23 cellular contexts compared by ENCODE assay signal in the genomic region with DNA sequence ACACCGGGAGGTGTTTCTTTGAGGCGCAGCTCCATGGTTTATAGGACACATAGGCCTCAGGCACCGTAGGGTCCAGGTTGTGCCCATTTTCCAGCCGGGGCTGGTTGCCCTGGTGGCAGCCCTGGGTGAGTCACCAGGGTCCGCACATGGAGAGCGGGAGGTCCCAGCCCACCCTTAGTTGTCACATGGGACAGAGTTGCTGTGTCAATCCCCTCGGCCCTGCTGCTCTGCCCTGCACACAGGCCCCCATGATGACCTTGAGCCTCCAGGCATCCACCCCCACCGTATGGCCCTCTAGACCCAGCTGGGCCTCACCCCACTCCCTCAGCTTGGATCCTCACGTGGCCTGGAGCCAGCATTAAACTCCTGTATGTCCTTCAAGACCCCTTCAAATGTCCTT. TPM values are rescaled to one million over a fixed set of nuclear protein-coding genes. Genes with fewer than 3 reads are reported as not detected.
DNase-seq lines count a peak whose midpoint lies in the region; ATAC-seq, FAIRE-seq and TF ChIP-seq lines count a peak whose summit lies in the region.
"Had no signal": no experiment of that assay in that cellular context is flagged by ENCODE, and none has a peak within 500 bp of the region (broad histone marks: within the 10 kb centered on the region; RNA-seq: fewer than 3 reads in every experiment).

No MANE protein-coding gene starts in this region.

- H3K27ac ChIP-seq in kidney (ENCODE audit: low read depth in 2 of 2, low read length in 2 of 2) (no peak overlapping the region), gastrocnemius medialis (peak overlapping the region in 3 of 4 donors; percentile 21 to 81 (median 41))
- H3K27ac ChIP-seq: colonic mucosa, lower lobe of right lung had no signal

- H3K4me1 ChIP-seq in adipocyte (ENCODE audit: control insufficient read depth, insufficient read depth, low read length) (peaks cover 55% of the 10 kb centered on the region), kidney (ENCODE audit: control insufficient read depth in 1 of 2, insufficient read depth in 1 of 2, low read depth in 1 of 2, low read length in 2 of 2) (peaks cover 0 to 6% of the 10 kb centered on the region in 2 donors), gastrocnemius medialis (peaks cover 22 to 24% of the 10 kb centered on the region in 2 donors)

- in situ Hi-C loops in gastrocnemius medialis (cut with MboI; ENCODE audit: low sequenced_read_pairs in 4 of 4): no loop called here

- no peak for TF ChIP-seq POLR2A in gastrocnemius medialis (IDR thresholded peaks at IDR 0.05)

- TF ChIP-seq CTCF in GM06990 (IDR thresholded peaks at IDR 0.05; ENCODE audit: insufficient read depth, low read length, poor library complexity, severe bottlenecking) (no peak), kidney (IDR thresholded peaks at IDR 0.05; ENCODE audit: borderline replicate concordance, extremely low read depth, insufficient read depth) (no peak), gastrocnemius medialis (IDR thresholded peaks at IDR 0.05 in 4 of 5, conservative IDR thresholded peaks at IDR 0.05 in 1 of 5) (no peak)

- no peak overlapping the region for H3K4me3 ChIP-seq in GM06990 (replicated peaks; ENCODE audit: low read depth, low read length)
- no peak overlapping the region for H3K4me3 ChIP-seq in adipocyte (ENCODE audit: low read length)
- H3K4me3 ChIP-seq in kidney (ENCODE audit: low read length in 2 of 2): no peak overlapping the region
- H3K4me3 ChIP-seq in gastrocnemius medialis: no peak overlapping the region
- H3K4me3 ChIP-seq: colonic mucosa, lower lobe of right lung, ovary, suprapubic skin had no signal

- no peak for ATAC-seq in gastrocnemius medialis
- ATAC-seq in GM19467 (IDR thresholded peaks at IDR 0.05; ENCODE audit: unreplicated experiment): no peak
- ATAC-seq: lower lobe of right lung had no signal

- FAIRE-seq in kidney (lab: Jason Lieb, UNC): no peak
- FAIRE-seq: endometrium, islet of Langerhans had no signal

- H3K36me3 ChIP-seq in GM06990 (ENCODE audit: control insufficient read depth, insufficient read depth, low read length) (peaks cover 12% of the 10 kb centered on the region), adipocyte (ENCODE audit: control insufficient read depth, insufficient read depth, low read length, severe bottlenecking) (no peaks in the 10 kb centered on the region), kidney (ENCODE audit: control insufficient read depth in 1 of 2, insufficient read depth in 2 of 2, low read length in 2 of 2) (no peaks in the 10 kb centered on the region), gastrocnemius medialis (peaks cover 0 to 25% of the 10 kb centered on the region in 2 donors)
- H3K36me3 ChIP-seq: colonic mucosa, ovary had no signal

- H3K9me3 ChIP-seq in adipocyte (ENCODE audit: control insufficient read depth, low read length) (no peaks in the 10 kb centered on the region), kidney (ENCODE audit: control insufficient read depth in 1 of 2, low read length in 2 of 2) (no peaks in the 10 kb centered on the region), gastrocnemius medialis (no peaks in the 10 kb centered on the region)
- H3K9me3 ChIP-seq: colonic mucosa, lower lobe of right lung, ovary, suprapubic skin had no signal

- peak overlapping the region; percentile 56 for H3K9ac ChIP-seq in adipocyte (ENCODE audit: low read length)
- H3K9ac ChIP-seq in kidney (ENCODE audit: low read length in 2 of 2): no peak overlapping the region

- peak; percentile 8 for DNase-seq in GM06990 (ENCODE audit: extremely low read depth, insufficient read length)
- DNase-seq in adipocyte (ENCODE audit: low read depth): no peak
- DNase-seq in kidney: peak; percentile 59
- DNase-seq in gastrocnemius medialis: no peak
- no peak for DNase-seq in activated CD8-positive, alpha-beta memory T cell treated with anti-CD3 and anti-CD28 coated beads for 24 hours
- DNase-seq in posterior vena cava (ENCODE audit: low spot score): no peak
- DNase-seq in NCI-H774 (lab: John Stamatoyannopoulos, UW): no peak
- DNase-seq: activated CD4-positive, alpha-beta memory T cell treated with anti-CD3 and anti-CD28 coated beads for 36 hours; activated CD4-positive, CD25-positive, alpha-beta regulatory T cell; activated gamma-delta T cell treated with Interleukin-2 at 50 U/mL for 16 hours; activated T-cell treated with anti-CD3 and anti-CD28 coated beads for 4 hours; CD4-positive, alpha-beta T cell; colonic mucosa; GF-D8; KG1; lower lobe of right lung; NCI-H146; T1000 had no signal

- intact Hi-C loops in kidney (cut with DNase I): no loop called here
- intact Hi-C loops in gastrocnemius medialis (cut with DNase I; ENCODE audit: low total_unique reads): no loop called here
- intact Hi-C loops in posterior vena cava (cut with DNase I): no loop called here

- H3K27me3 ChIP-seq in GM06990 (replicated peaks; ENCODE audit: control insufficient read depth, insufficient read depth, low read length) (no peaks in the 10 kb centered on the region), adipocyte (replicated peaks; ENCODE audit: control insufficient read depth, insufficient read depth, low read length) (no peaks in the 10 kb centered on the region), gastrocnemius medialis (no peaks in the 10 kb centered on the region)
- H3K27me3 ChIP-seq: colonic mucosa, ovary, suprapubic skin had no signal

RNA-seq across cellular contexts. Expression of a gene that starts 7.7 kb away (rescaled TPM):
- total RNA-seq in kidney: 16.0 TPM
- 11.9 TPM for polyA plus RNA-seq in kidney (ENCODE audit: insufficient read depth, low read depth, low replicate concordance)
- 10 to 100 TPM in 1 of 4 donors, 1 to 10 TPM in 3; 8.3 to 11.0 (median 9.6) TPM for total RNA-seq in gastrocnemius medialis
- total RNA-seq in posterior vena cava: 10 to 100 TPM; 16.2 to 18.0 TPM

RNA-seq across cellular contexts. Expression of a gene that starts 14.1 kb away (rescaled TPM):
- total RNA-seq in kidney (539 TPM), gastrocnemius medialis (100 to 1,000 TPM in 1 of 4 donors, 10 to 100 TPM in 3; 20.7 to 110 (median 43.4) TPM), posterior vena cava (100 to 1,000 TPM; 354 to 709 TPM)
- 916 TPM for polyA plus RNA-seq in kidney (ENCODE audit: insufficient read depth, low read depth, low replicate concordance)

RNA-seq across cellular contexts. Expression of a gene that starts 25.8 kb away (rescaled TPM):
- total RNA-seq in kidney (64.5 TPM), gastrocnemius medialis (10 to 100 TPM; 16.9 to 22.6 (median 21.0) TPM), posterior vena cava (10 to 100 TPM; 29.0 to 30.4 TPM)
- polyA plus RNA-seq in kidney (ENCODE audit: insufficient read depth, low read depth, low replicate concordance): 17.1 TPM

RNA-seq across cellular contexts. Expression of a gene that starts 26.1 kb away (rescaled TPM):
- total RNA-seq in kidney: 40.7 TPM
- polyA plus RNA-seq in kidney (ENCODE audit: insufficient read depth, low read depth, low replicate concordance): 65.1 TPM
- total RNA-seq in gastrocnemius medialis: 100 to 1,000 TPM in 1 of 4 donors, 10 to 100 TPM in 3; 56.7 to 111 (median 71.7) TPM
- 10 to 100 TPM; 33.9 to 40.3 TPM for total RNA-seq in posterior vena cava

Comparison
In these comparisons a context has a peak if more than half of its experiments do, and no peak if none do; other contexts are left out.
1. DNase-seq: peak in GM06990 (single experiment) and kidney (single experiment); none in adipocyte (single experiment), gastrocnemius medialis (0 of 2), activated CD8-positive, alpha-beta memory T cell treated with anti-CD3 and anti-CD28 coated beads for 24 hours (single experiment), posterior vena cava (single experiment) and NCI-H774 (single experiment).
2. H3K27ac ChIP-seq: peak in gastrocnemius medialis (3 of 4); none in kidney (0 of 2).